16 cellular contexts compared by ENCODE assay signal in genomic region chr4:159540038-159540437, GRCh38.
DNase-seq lines count a peak whose midpoint lies in the region; ATAC-seq and TF ChIP-seq lines count a peak whose summit lies in the region.
"Had no signal": no experiment of that assay in that cellular context is flagged by ENCODE, and none has a peak within 500 bp of the region (broad histone marks: within the 10 kb centered on the region; RNA-seq: fewer than 3 reads in every experiment).

No MANE protein-coding gene starts in this region.

- no peak overlapping the region for H3K27ac ChIP-seq in BLaER1
- H3K27ac ChIP-seq in HUES48 (ENCODE audit: low read depth, low read length), result peak overlapping the region; percentile 65
- H3K27ac ChIP-seq in upper lobe of right lung, result no peak overlapping the region
- H3K27ac ChIP-seq: GM23248 had no signal

- no peak overlapping the region for H3K4me3 ChIP-seq in BLaER1
- H3K4me3 ChIP-seq in HUES48 (ENCODE audit: low read depth, low read length), result no peak overlapping the region
- no peak overlapping the region for H3K4me3 ChIP-seq in upper lobe of right lung
- H3K4me3 ChIP-seq: GM12878, GM23248, HAP-1 had no signal

- peak overlapping the region; percentile 81 for H3K27ac Mint-ChIP-seq in mesothelial cell of epicardium
- H3K27ac Mint-ChIP-seq: CD4-positive, alpha-beta T cell; IgD-negative memory B cell had no signal

- H3K4me1 ChIP-seq in BLaER1 (peaks cover 5% of the 10 kb centered on the region), HUES48 (ENCODE audit: control insufficient read depth, insufficient read depth, low read length) (peaks cover 38% of the 10 kb centered on the region), upper lobe of right lung (no peaks in the 10 kb centered on the region)

- peak overlapping the region; percentile 35; the same call in 1 of the 2 replicates for H3K4me2 ChIP-seq in BLaER1

- H3K9me3 ChIP-seq in BLaER1 (0 out of 2 replicates have a peak, but pooled peaks cover 4% of the 10 kb centered on the region), HUES48 (ENCODE audit: control insufficient read depth, insufficient read depth, low read length) (peaks cover 25% of the 10 kb centered on the region), upper lobe of right lung (no peaks in the 10 kb centered on the region)
- H3K9me3 ChIP-seq: HAP-1 had no signal

- ATAC-seq in HG03432 (IDR thresholded peaks at IDR 0.05; ENCODE audit: unreplicated experiment) (no peak), upper lobe of right lung (no peak), HG03354 (IDR thresholded peaks at IDR 0.05; ENCODE audit: poor library complexity, severe bottlenecking, unreplicated experiment) (no peak)
- ATAC-seq: GM12878 had no signal

- no peak overlapping the region for H3K4me3 Mint-ChIP-seq in mesothelial cell of epicardium
- H3K4me3 Mint-ChIP-seq: CD4-positive, alpha-beta T cell; IgD-negative memory B cell had no signal

- H3K9me3 Mint-ChIP-seq in mesothelial cell of epicardium, result peaks cover 20% of the 10 kb centered on the region

- TF ChIP-seq CTCF in mesothelial cell of epicardium (IDR thresholded peaks at IDR 0.05; ENCODE audit: unreplicated experiment) (no peak), upper lobe of right lung (IDR thresholded peaks at IDR 0.05) (no peak)

- H3K9ac ChIP-seq in BLaER1 (no peak overlapping the region), HUES48 (ENCODE audit: low read depth, low read length) (no peak overlapping the region)
- H3K9ac ChIP-seq: GM23248 had no signal

- peak; percentile 27 for DNase-seq in amniotic epithelial cell (ENCODE audit: low read depth)
- no peak for DNase-seq in mesothelial cell of epicardium (ENCODE audit: low spot score in 2 of 2, unreplicated experiment in 2 of 2)
- no peak for DNase-seq in stimulated activated naive CD4-positive, alpha-beta T cell (lab: John Stamatoyannopoulos, UW)
- no peak for DNase-seq in upper lobe of right lung
- DNase-seq: ACHN; C1 segment of cervical spinal cord; CD4-positive, alpha-beta T cell; DMS79; GM23248 had no signal

- no peaks in the 10 kb centered on the region for H4K20me1 ChIP-seq in BLaER1

- peaks cover 60% of the 10 kb centered on the region for H3K4me1 Mint-ChIP-seq in mesothelial cell of epicardium
- H3K4me1 Mint-ChIP-seq: IgD-negative memory B cell had no signal

- intact Hi-C loops in upper lobe of right lung (cut with DNase I), result no loop called here

- no peaks in the 10 kb centered on the region for H3K36me3 ChIP-seq in BLaER1
- no peaks in the 10 kb centered on the region for H3K36me3 ChIP-seq in HUES48 (ENCODE audit: control insufficient read depth, insufficient read depth, low read length)
- H3K36me3 ChIP-seq in upper lobe of right lung, result no peaks in the 10 kb centered on the region
- H3K36me3 ChIP-seq: HAP-1 had no signal

- H3K27me3 Mint-ChIP-seq in mesothelial cell of epicardium (ENCODE audit: low read depth), result no peaks in the 10 kb centered on the region
- H3K27me3 Mint-ChIP-seq: CD4-positive, alpha-beta T cell had no signal

- H3K27me3 ChIP-seq in BLaER1 (no peaks in the 10 kb centered on the region), HUES48 (ENCODE audit: control insufficient read depth, insufficient read depth, low read length) (no peaks in the 10 kb centered on the region), upper lobe of right lung (no peaks in the 10 kb centered on the region)

- peaks cover 10% of the 10 kb centered on the region for H3K36me3 Mint-ChIP-seq in mesothelial cell of epicardium
- H3K36me3 Mint-ChIP-seq: IgD-negative memory B cell had no signal
